Comparison of ENCODE assay signal across 10 cellular contexts in the genomic region with DNA sequence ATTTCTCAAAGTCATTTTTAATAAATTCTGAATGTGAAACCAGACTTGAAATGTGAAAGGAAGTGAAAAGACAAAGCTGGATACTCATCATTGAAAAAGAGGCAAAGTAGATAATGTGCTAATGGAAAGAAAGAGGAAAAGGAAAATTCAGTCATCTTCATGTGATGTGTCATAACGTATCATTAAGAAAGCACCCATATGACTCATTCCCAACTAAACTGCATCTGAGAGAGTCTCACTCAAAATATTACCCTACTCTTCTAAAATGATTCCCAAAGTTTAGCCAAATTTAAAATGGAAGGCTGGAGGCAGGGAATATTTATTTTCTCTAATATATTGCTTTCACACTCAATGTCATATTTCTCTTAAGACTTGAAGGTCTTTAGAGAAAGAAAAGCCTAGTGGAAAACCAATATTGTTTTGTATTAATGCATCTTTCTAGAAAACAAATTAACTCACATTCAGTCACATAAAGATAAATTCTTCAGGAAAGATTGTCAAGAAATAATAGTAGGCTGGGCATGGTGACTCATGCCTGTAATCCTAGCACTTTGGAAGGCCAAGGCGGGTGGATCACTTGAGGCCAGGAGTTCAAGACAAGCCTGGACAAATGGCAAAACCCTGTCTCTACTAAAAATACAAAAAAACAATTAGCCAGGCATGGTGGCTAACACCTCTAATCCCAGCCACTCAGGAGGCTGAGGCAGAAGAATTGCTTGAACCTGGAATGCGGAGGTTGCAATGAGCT.
A peak's percentile ranks its signal among the peaks of the same experiment; 100 is the strongest.
DNase-seq lines count a peak whose midpoint lies in the region; ATAC-seq, FAIRE-seq and TF ChIP-seq lines count a peak whose summit lies in the region.
"Had no signal": no experiment of that assay in that cellular context is flagged by ENCODE, and none has a peak within 500 bp of the region (broad histone marks: within the 10 kb centered on the region; RNA-seq: fewer than 3 reads in every experiment).

No MANE protein-coding gene starts in this region.

- FAIRE-seq in GM12892 (lab: Jason Lieb, UNC), result no peak

- ATAC-seq in GM18870 (IDR thresholded peaks at IDR 0.05; ENCODE audit: unreplicated experiment) (peak; percentile 68), HG03108 (IDR thresholded peaks at IDR 0.05; ENCODE audit: unreplicated experiment) (peak; percentile 42), HG02981 (IDR thresholded peaks at IDR 0.05; ENCODE audit: unreplicated experiment) (no peak)

- DNase-seq in amniotic stem cell (lab: John Stamatoyannopoulos, UW) (peak; percentile 48), skeletal muscle cell (ENCODE audit: low read depth) (peak; percentile 49), superior temporal gyrus (ENCODE audit: extremely low spot score) (no peak), GM12892 (ENCODE audit: insufficient read length) (no peak)
- DNase-seq: glutamatergic neuron; NCI-H446 treated with DMSO at 0.1 percent for 48 hours; stimulated activated CD4-positive, alpha-beta T cell treated with anti-CD3 and anti-CD28 coated beads, Interleukin-1b, Interleukin-23, amount 100 ng/mL, for 48 hours had no signal

- no peak for TF ChIP-seq POLR2A in GM12892 (IDR thresholded peaks at IDR 0.05; ENCODE audit: low read depth, low read length)

- no peak overlapping the region for H3K4me3 ChIP-seq in skeletal muscle cell (ENCODE audit: low read depth, low read length)

Comparison
In these comparisons a context has a peak if more than half of its experiments do, and no peak if none do; other contexts are left out.
1. DNase-seq: peak in amniotic stem cell (single experiment) and skeletal muscle cell (single experiment); none in superior temporal gyrus (single experiment) and GM12892 (single experiment).